Comparison of ENCODE assay signal across 18 cellular contexts in the genomic region with DNA sequence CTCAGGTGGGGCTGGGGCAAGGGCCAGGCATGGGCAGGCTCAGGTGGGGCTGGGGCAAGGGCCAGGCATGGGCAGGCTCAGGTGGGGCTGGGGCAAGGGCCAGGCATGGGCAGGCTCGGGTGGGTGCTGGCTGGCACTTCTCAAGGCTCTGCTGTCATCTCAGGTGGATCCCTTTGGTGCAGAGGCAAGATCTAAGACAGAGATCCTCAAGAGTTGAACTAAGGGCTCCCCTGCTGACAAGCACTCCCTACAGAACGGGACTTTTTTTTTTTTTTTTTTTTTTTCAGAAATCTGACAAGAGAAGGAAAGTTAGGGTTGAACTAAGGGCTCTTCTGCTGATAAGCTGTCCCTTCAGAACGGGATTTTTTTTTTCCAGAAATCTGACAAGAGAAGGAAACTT. TPM values are rescaled to one million over a fixed set of nuclear protein-coding genes. Genes with fewer than 3 reads are reported as not detected.
"Had no signal": no experiment of that assay in that cellular context is flagged by ENCODE, and none has a peak within 500 bp of the region (broad histone marks: within the 10 kb centered on the region; RNA-seq: fewer than 3 reads in every experiment).

No MANE protein-coding gene starts in this region.

- H3K4me3 Mint-ChIP-seq: nephron progenitor cell; stimulated activated naive CD8-positive, alpha-beta T cell treated with anti-CD3 and anti-CD28 coated beads, Interleukin-15, Interleukin-2, amounts not matched to agents 100 ng/mL and 50 ng/mL, for 24 hours had no signal

- H3K9me3 ChIP-seq: heart left ventricle, left lung, sigmoid colon, SK-N-SH, thoracic aorta had no signal

- H3K9me3 Mint-ChIP-seq: nephron progenitor cell; stimulated activated naive CD8-positive, alpha-beta T cell treated with anti-CD3 and anti-CD28 coated beads, Interleukin-15, Interleukin-2, amounts not matched to agents 100 ng/mL and 50 ng/mL, for 24 hours had no signal

- H3K36me3 ChIP-seq: heart left ventricle, thoracic aorta had no signal

- DNase-seq: activated gamma-delta T cell treated with Interleukin-2 at 50 U/mL for 16 hours; activated T-cell treated with anti-CD3 and anti-CD28 coated beads for 4 hours; effector CD4-positive, alpha-beta T cell; heart left ventricle; islet precursor cell; left lung; nephron progenitor cell; sigmoid colon; SK-N-SH; stimulated activated CD4-positive, alpha-beta T cell treated with anti-CD3 and anti-CD28 coated beads, Interleukin-12 subunit alpha, Interleukin-12 subunit beta, amount 100 ng/mL, for 4 hours had no signal

- H3K27ac Mint-ChIP-seq: nephron progenitor cell had no signal

- H3K4me3 ChIP-seq: coronary artery, heart left ventricle, left lung, sigmoid colon, thoracic aorta had no signal

- ATAC-seq: heart left ventricle, left lung had no signal

- H3K27me3 ChIP-seq: heart left ventricle, left lung, sigmoid colon had no signal

- H3K27ac ChIP-seq: coronary artery, heart left ventricle, left lung, sigmoid colon, thoracic aorta had no signal

- H3K27me3 Mint-ChIP-seq: stimulated activated naive CD8-positive, alpha-beta T cell treated with anti-CD3 and anti-CD28 coated beads, Interleukin-15, Interleukin-2, amounts not matched to agents 100 ng/mL and 50 ng/mL, for 24 hours had no signal

RNA-seq across cellular contexts. Expression of a gene that starts 39.2 kb away (rescaled TPM):
- total RNA-seq: cardiac septum, fibroblast of lung, frontal cortex, heart left ventricle, left lung, mucosa of gallbladder, pulmonary artery endothelial cell, sigmoid colon, thoracic aorta had no signal
